10 cellular contexts compared by ENCODE assay signal in genomic region chr19:53328967-53329366, GRCh38. TPM values are rescaled to one million over a fixed set of nuclear protein-coding genes. Genes with fewer than 3 reads are reported as not detected.
A peak's percentile ranks its signal among the peaks of the same experiment; 100 is the strongest.
DNase-seq lines count a peak whose midpoint lies in the region; ATAC-seq and TF ChIP-seq lines count a peak whose summit lies in the region.
"Had no signal": no experiment of that assay in that cellular context is flagged by ENCODE, and none has a peak within 500 bp of the region (broad histone marks: within the 10 kb centered on the region; RNA-seq: fewer than 3 reads in every experiment).

No MANE protein-coding gene starts in this region.

- H3K4me1 ChIP-seq in lung (ENCODE audit: control insufficient read depth in 2 of 2, insufficient read depth in 2 of 2, low read length in 2 of 2), result no peaks in the 10 kb centered on the region

- H3K36me3 ChIP-seq in lung (ENCODE audit: control insufficient read depth in 2 of 2, insufficient read depth in 2 of 2, low read length in 2 of 2), result no peaks in the 10 kb centered on the region
- H3K36me3 ChIP-seq: cardiac muscle cell had no signal

- H3K27me3 ChIP-seq in lung (ENCODE audit: control insufficient read depth, insufficient read depth), result no peaks in the 10 kb centered on the region
- H3K27me3 ChIP-seq: cardiac muscle cell had no signal

- TF ChIP-seq CTCF in lung (IDR thresholded peaks at IDR 0.05; ENCODE audit: control extremely low read depth, extremely low read depth), result no peak
- TF ChIP-seq CTCF in GM20000 (IDR thresholded peaks at IDR 0.05; ENCODE audit: extremely low read depth, missing control alignments), result no peak

- H3K27ac ChIP-seq in lung (ENCODE audit: low read depth in 1 of 2, low read length in 1 of 2), result no peak overlapping the region
- H3K27ac ChIP-seq: cardiac muscle cell had no signal

- peak; percentile 9 for DNase-seq in stimulated activated CD8-positive, alpha-beta memory T cell treated with anti-CD3 and anti-CD28 coated beads, Interleukin-4, amount 100 ng/mL, for 24 hours (ENCODE audit: low read depth)
- no peak for DNase-seq in stimulated activated CD8-positive, alpha-beta memory T cell treated with anti-CD3 and anti-CD28 coated beads, Interleukin-4, amount 100 ng/mL, for 48 hours
- DNase-seq in cerebellar cortex (ENCODE audit: low spot score), result peak; percentile 33
- peak; percentile 38 for DNase-seq in lung (ENCODE audit: low spot score)
- no peak for DNase-seq in GM20000 (ENCODE audit: low spot score)
- DNase-seq in NCI-H524 (lab: John Stamatoyannopoulos, UW), result no peak
- DNase-seq in HPDE6-E6E7 (ENCODE audit: extremely low spot score), result no peak
- DNase-seq: NCI-H146 had no signal

- H3K9me3 ChIP-seq in lung (ENCODE audit: control insufficient read depth in 2 of 2, insufficient read depth in 1 of 2, low read length in 1 of 2), result peaks cover 9 to 20% of the 10 kb centered on the region in 2 donors

- peak overlapping the region; percentile 19 for H3K4me3 ChIP-seq in lung
- H3K4me3 ChIP-seq: cardiac muscle cell had no signal

- ATAC-seq in lung (ENCODE audit: insufficient read depth, low FRiP score) (no peak), HG03342 (IDR thresholded peaks at IDR 0.05; ENCODE audit: unreplicated experiment) (no peak)

- 30% methylated on average over 24 of the region's 24 CpGs for WGBS in lung, 2 donors

RNA-seq across cellular contexts. Expression of gene ZNF845, which starts 4.6 kb away (rescaled TPM):
- 1 to 10 TPM; 5.8 to 8.8 TPM for total RNA-seq in lung
- polyA plus RNA-seq in lung, result 1 to 10 TPM; 2.4 to 3.2 TPM

RNA-seq across cellular contexts. Expression of gene ZNF525, which starts 36.5 kb away (rescaled TPM):
- total RNA-seq in lung, result 10 to 100 TPM in 1 of 2 donors, 1 to 10 TPM in 1; 7.1 to 19.7 TPM
- polyA plus RNA-seq in lung, result 1 to 10 TPM; 3.2 to 4.1 TPM

Comparison
In these comparisons a context has a peak if more than half of its experiments do, and no peak if none do; other contexts are left out.
1. DNase-seq: peak in stimulated activated CD8-positive, alpha-beta memory T cell treated with anti-CD3 and anti-CD28 coated beads, Interleukin-4, amount 100 ng/mL, for 24 hours (single experiment), cerebellar cortex (single experiment) and lung (single experiment); none in stimulated activated CD8-positive, alpha-beta memory T cell treated with anti-CD3 and anti-CD28 coated beads, Interleukin-4, amount 100 ng/mL, for 48 hours (single experiment), GM20000 (single experiment), NCI-H524 (0 of 2) and HPDE6-E6E7 (single experiment).